In the genomic region with DNA sequence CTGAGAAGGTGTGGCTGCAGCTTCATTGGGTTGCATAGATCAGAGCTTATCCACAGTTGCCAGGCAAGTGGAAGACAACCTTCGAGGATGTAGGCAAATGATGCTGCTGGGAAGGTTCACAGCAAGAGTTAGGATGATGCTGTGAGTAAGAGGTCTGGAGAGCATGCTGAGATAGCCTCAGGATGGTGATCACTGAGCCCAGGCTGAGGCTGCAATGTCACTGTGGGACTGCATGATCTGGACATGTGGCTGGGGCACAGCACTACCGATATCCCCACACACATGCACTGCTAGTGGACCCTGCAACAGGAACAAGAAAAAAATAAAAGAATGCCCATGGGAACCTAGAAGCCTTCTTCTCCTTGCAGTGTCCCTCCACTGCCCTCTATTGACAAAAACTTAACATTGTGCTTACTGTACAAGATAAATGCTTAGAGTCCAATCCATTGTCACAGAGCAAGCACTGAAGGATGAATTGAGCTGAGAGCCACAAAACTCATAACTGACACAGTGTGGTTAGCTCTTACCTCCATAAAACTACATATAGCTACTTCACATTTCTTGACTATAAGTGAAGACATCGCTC, we compare ENCODE assay signal across 8 cellular contexts.
DNase-seq lines count a peak whose midpoint lies in the region; ATAC-seq and TF ChIP-seq lines count a peak whose summit lies in the region.

No MANE protein-coding gene starts in this region.

- TF ChIP-seq CTCF in AG09319 (IDR thresholded peaks at IDR 0.05; ENCODE audit: low read depth, low read length) (peak; percentile 62), GM12865 (IDR thresholded peaks at IDR 0.05; ENCODE audit: insufficient read depth, low read depth, low read length, missing control alignments) (peak; percentile 49), HFF-Myc (IDR thresholded peaks at IDR 0.05; ENCODE audit: low read depth, low read length, missing control alignments) (peak; percentile 47), foreskin fibroblast (IDR thresholded peaks at IDR 0.05; ENCODE audit: low read depth, low read length) (peak; percentile 49)

- ATAC-seq in SK-N-SH treated with all-trans-retinoic acid at 6 μM for 48 hours = peak; percentile 94

- H3K4me3 ChIP-seq in GM12865 (ENCODE audit: low read depth, low read length) = no peak overlapping the region
- no peak overlapping the region for H3K4me3 ChIP-seq in HFF-Myc (replicated peaks; ENCODE audit: low read depth, low read length)
- H3K4me3 ChIP-seq in foreskin fibroblast (ENCODE audit: low read depth in 1 of 2, low read length in 2 of 2) = no peak overlapping the region

- DNase-seq in AG09319 (ENCODE audit: extremely low read depth, low read depth) (peak; percentile 1), GM12865 (ENCODE audit: low read depth) (peak; percentile 40), HFF-Myc (ENCODE audit: extremely low read depth, low read depth) (peak; percentile 19), MV-4-11 (lab: John Stamatoyannopoulos, UW) (peak; percentile 48), foreskin fibroblast (peak; percentile 24 to 57), putamen (ENCODE audit: low spot score) (peak; percentile 6)
- DNase-seq in activated CD4-positive, alpha-beta T cell treated with anti-CD3 and anti-CD28 coated beads for 1 hour = no peak

TF ChIP-seq in SK-N-SH treated with all-trans-retinoic acid at 6 μM for 48 hours, 23 proteins besides CTCF, POLR2A, EP300 and RAD21:
- TF ChIP-seq, protein P1, sequence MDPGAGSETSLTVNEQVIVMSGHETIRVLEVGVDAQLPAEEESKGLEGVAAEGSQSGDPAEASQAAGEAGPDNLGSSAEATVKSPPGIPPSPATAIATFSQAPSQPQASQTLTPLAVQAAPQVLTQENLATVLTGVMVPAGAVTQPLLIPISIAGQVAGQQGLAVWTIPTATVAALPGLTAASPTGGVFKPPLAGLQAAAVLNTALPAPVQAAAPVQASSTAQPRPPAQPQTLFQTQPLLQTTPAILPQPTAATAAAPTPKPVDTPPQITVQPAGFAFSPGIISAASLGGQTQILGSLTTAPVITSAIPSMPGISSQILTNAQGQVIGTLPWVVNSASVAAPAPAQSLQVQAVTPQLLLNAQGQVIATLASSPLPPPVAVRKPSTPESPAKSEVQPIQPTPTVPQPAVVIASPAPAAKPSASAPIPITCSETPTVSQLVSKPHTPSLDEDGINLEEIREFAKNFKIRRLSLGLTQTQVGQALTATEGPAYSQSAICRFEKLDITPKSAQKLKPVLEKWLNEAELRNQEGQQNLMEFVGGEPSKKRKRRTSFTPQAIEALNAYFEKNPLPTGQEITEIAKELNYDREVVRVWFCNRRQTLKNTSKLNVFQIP (CRISPR knock-in tag; IDR thresholded peaks at IDR 0.05; ENCODE audit: borderline replicate concordance, low read depth) = no peak
- no peak for TF ChIP-seq TOX (CRISPR knock-in tag; IDR thresholded peaks at IDR 0.05; ENCODE audit: borderline replicate concordance)
- no peak for TF ChIP-seq ESRRG (CRISPR knock-in tag; IDR thresholded peaks at IDR 0.05)
- TF ChIP-seq, protein P2, sequence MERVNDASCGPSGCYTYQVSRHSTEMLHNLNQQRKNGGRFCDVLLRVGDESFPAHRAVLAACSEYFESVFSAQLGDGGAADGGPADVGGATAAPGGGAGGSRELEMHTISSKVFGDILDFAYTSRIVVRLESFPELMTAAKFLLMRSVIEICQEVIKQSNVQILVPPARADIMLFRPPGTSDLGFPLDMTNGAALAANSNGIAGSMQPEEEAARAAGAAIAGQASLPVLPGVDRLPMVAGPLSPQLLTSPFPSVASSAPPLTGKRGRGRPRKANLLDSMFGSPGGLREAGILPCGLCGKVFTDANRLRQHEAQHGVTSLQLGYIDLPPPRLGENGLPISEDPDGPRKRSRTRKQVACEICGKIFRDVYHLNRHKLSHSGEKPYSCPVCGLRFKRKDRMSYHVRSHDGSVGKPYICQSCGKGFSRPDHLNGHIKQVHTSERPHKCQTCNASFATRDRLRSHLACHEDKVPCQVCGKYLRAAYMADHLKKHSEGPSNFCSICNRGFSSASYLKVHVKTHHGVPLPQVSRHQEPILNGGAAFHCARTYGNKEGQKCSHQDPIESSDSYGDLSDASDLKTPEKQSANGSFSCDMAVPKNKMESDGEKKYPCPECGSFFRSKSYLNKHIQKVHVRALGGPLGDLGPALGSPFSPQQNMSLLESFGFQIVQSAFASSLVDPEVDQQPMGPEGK (CRISPR knock-in tag; IDR thresholded peaks at IDR 0.05; ENCODE audit: borderline replicate concordance) = no peak
- no peak for TF ChIP-seq GLIS3 (CRISPR knock-in tag; IDR thresholded peaks at IDR 0.05)
- TF ChIP-seq PPARA (CRISPR knock-in tag; IDR thresholded peaks at IDR 0.05; ENCODE audit: borderline replicate concordance) = no peak
- TF ChIP-seq TCF4 (CRISPR knock-in tag; IDR thresholded peaks at IDR 0.05; ENCODE audit: borderline replicate concordance) = no peak
TF ChIP-seq in SK-N-SH treated with all-trans-retinoic acid at 6 μM for 48 hours: peak in this region for 0.
